ENCODE assay signal across 18 cellular contexts in genomic region chr1:171929121-171929520, GRCh38.
DNase-seq lines count a peak whose midpoint lies in the region; TF ChIP-seq lines count a peak whose summit lies in the region.
"Had no signal": no experiment of that assay in that cellular context is flagged by ENCODE, and none has a peak within 500 bp of the region (broad histone marks: within the 10 kb centered on the region; RNA-seq: fewer than 3 reads in every experiment).

No MANE protein-coding gene starts in this region.

- TF ChIP-seq CTCF in 22Rv1 (IDR thresholded peaks at IDR 0.05) = peak; percentile 17
- TF ChIP-seq CTCF in GM12872 (IDR thresholded peaks at IDR 0.05; ENCODE audit: insufficient read depth, low read depth, low read length) = peak; percentile 36
- peak; percentile 32 for TF ChIP-seq CTCF in SK-N-SH (IDR thresholded peaks at IDR 0.05)
- peak; percentile 31 for TF ChIP-seq CTCF in fibroblast of pulmonary artery (IDR thresholded peaks at IDR 0.05; ENCODE audit: low read length, missing control alignments)

- H3K9ac ChIP-seq in SK-N-SH = no peak overlapping the region

- peaks cover 6% of the 10 kb centered on the region; the same call in 1 of the 2 replicates for H3K27me3 ChIP-seq in SK-N-SH (ENCODE audit: insufficient read depth)
- H3K27me3 ChIP-seq: body of pancreas, pancreas had no signal

- H3K4me3 ChIP-seq in SK-N-SH (ENCODE audit: low read depth in 2 of 2, low read length in 1 of 2) = no peak overlapping the region
- no peak overlapping the region for H3K4me3 ChIP-seq in fibroblast of pulmonary artery (replicated peaks; ENCODE audit: low read depth, low read length)
- H3K4me3 ChIP-seq: body of pancreas, pancreas had no signal

- CTCF ChIA-PET in SK-N-SH (lab: Yijun Ruan, JAX) = interaction anchor here (1.2 kb wide), 2 partner anchors 30 to 87 kb away, joined by 3 read pairs; no protein-coding TSS in a partner anchor

- no peaks in the 10 kb centered on the region for H4K20me1 ChIP-seq in SK-N-SH (ENCODE audit: insufficient read depth)

- no peaks in the 10 kb centered on the region for H3F3A ChIP-seq in SK-N-SH (replicated peaks; ENCODE audit: insufficient read depth)

- no peak overlapping the region for H3K4me2 ChIP-seq in SK-N-SH

- DNase-seq in SK-N-SH (no peak), fibroblast of pulmonary artery (ENCODE audit: low read depth) (no peak), A172 (ENCODE audit: low spot score) (no peak), dermis blood vessel endothelial cell (no peak), NCI-H1930 (lab: John Stamatoyannopoulos, UW) (no peak)
- DNase-seq in activated CD4-positive, CD25-positive, alpha-beta regulatory T cell treated with anti-CD3 and anti-CD28 coated beads, Interleukin-2, amount 50 U/mL, for 72 hours = no peak
- DNase-seq: activated CD4-positive, alpha-beta memory T cell treated with anti-CD3 and anti-CD28 coated beads, Interleukin-2, amount 10 ng/mL, durations not matched to agents 7 days and 5 days; activated T-cell treated with anti-CD3 and anti-CD28 coated beads, Interleukin-2, amount 50 U/mL, for 4 hours; body of pancreas; CD8-positive, alpha-beta T cell; erythroblast; NCI-H1436 treated with DMSO at 0.1 percent for 48 hours; NCI-H2171 treated with DMSO at 0.1 percent for 48 hours; NK-92 treated with Interleukin-12 subunit alpha and Interleukin-12 subunit beta, amount 100 ng/mL, for 24 hours; pancreas; stimulated activated naive CD8-positive, alpha-beta T cell treated with anti-CD3 and anti-CD28 coated beads, Interleukin-15, amount 100 ng/mL, for 72 hours had no signal

- TF ChIP-seq EP300 in SK-N-SH (IDR thresholded peaks at IDR 0.05; ENCODE audit: borderline replicate concordance in 1 of 2, low read depth in 1 of 2, low read length in 1 of 2) = no peak

- no peaks in the 10 kb centered on the region for H3K79me2 ChIP-seq in SK-N-SH (ENCODE audit: insufficient read depth)

- no peaks in the 10 kb centered on the region for H3K9me3 ChIP-seq in SK-N-SH
- H3K9me3 ChIP-seq: body of pancreas, pancreas had no signal

- no peaks in the 10 kb centered on the region for H3K9me2 ChIP-seq in SK-N-SH

- H3K27ac ChIP-seq in 22Rv1 = no peak overlapping the region
- no peak overlapping the region for H3K27ac ChIP-seq in SK-N-SH (ENCODE audit: low read depth in 2 of 2, low read length in 1 of 2)
- H3K27ac ChIP-seq: body of pancreas, pancreas had no signal

- no peak overlapping the region for H2AFZ ChIP-seq in SK-N-SH (ENCODE audit: low read depth)

- H3K4me1 ChIP-seq in SK-N-SH (ENCODE audit: control insufficient read depth in 1 of 2, insufficient read depth in 2 of 2, low read depth in 1 of 2, low read length in 1 of 2) = no peaks in the 10 kb centered on the region
- H3K4me1 ChIP-seq: body of pancreas, pancreas had no signal

- no peak for TF ChIP-seq RAD21 in SK-N-SH (IDR thresholded peaks at IDR 0.05; ENCODE audit: low read length)

- POLR2A ChIA-PET in SK-N-SH (lab: Yijun Ruan, JAX) = no interaction called here

- no peaks in the 10 kb centered on the region for H3K36me3 ChIP-seq in SK-N-SH (replicated peaks in 1 of 2; ENCODE audit: control insufficient read depth in 1 of 2, insufficient read depth in 2 of 2, low read length in 1 of 2)
- H3K36me3 ChIP-seq: pancreas had no signal

- no CpG with 5 or more reads among the region's 2 CpGs for WGBS in SK-N-SH (ENCODE audit: low lambda C conversion rate)

TF ChIP-seq in SK-N-SH, 30 proteins besides CTCF, POLR2A, EP300 and RAD21:
- TF ChIP-seq, protein P1, sequence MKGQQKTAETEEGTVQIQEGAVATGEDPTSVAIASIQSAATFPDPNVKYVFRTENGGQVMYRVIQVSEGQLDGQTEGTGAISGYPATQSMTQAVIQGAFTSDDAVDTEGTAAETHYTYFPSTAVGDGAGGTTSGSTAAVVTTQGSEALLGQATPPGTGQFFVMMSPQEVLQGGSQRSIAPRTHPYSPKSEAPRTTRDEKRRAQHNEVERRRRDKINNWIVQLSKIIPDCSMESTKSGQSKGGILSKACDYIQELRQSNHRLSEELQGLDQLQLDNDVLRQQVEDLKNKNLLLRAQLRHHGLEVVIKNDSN (IDR thresholded peaks at IDR 0.05; ENCODE audit: borderline replicate concordance, low read depth) = no peak
- TF ChIP-seq GABPA (IDR thresholded peaks at IDR 0.05; ENCODE audit: low read depth) (no peak), ZBTB33 (IDR thresholded peaks at IDR 0.05; ENCODE audit: borderline replicate concordance, low read depth) (no peak), SIN3A (IDR thresholded peaks at IDR 0.05; ENCODE audit: borderline replicate concordance, low read depth, low read length) (no peak), RXRA (IDR thresholded peaks at IDR 0.05; ENCODE audit: borderline replicate concordance, low read depth) (no peak), PBX3 (IDR thresholded peaks at IDR 0.05) (no peak), GATA2 (CRISPR knock-in tag; IDR thresholded peaks at IDR 0.05) (no peak), MXI1 (IDR thresholded peaks at IDR 0.05; ENCODE audit: low read depth, low read length) (no peak), RFX5 (IDR thresholded peaks at IDR 0.05; ENCODE audit: low read length) (no peak), YY1 (IDR thresholded peaks at IDR 0.05; ENCODE audit: low read depth) (no peak), FOXM1 (IDR thresholded peaks at IDR 0.05; ENCODE audit: low read depth) (no peak), RCOR1 (IDR thresholded peaks at IDR 0.05; ENCODE audit: low read length) (no peak), FOSL2 (IDR thresholded peaks at IDR 0.05; ENCODE audit: borderline replicate concordance, low read depth) (no peak), TAF1 (IDR thresholded peaks at IDR 0.05; ENCODE audit: borderline replicate concordance, low read depth, low read length) (no peak), ELF1 (IDR thresholded peaks at IDR 0.05) (no peak), MEF2A (IDR thresholded peaks at IDR 0.05; ENCODE audit: borderline replicate concordance, low read depth) (no peak)
